ENCODE assay signal across 1 cellular context in the genomic region with DNA sequence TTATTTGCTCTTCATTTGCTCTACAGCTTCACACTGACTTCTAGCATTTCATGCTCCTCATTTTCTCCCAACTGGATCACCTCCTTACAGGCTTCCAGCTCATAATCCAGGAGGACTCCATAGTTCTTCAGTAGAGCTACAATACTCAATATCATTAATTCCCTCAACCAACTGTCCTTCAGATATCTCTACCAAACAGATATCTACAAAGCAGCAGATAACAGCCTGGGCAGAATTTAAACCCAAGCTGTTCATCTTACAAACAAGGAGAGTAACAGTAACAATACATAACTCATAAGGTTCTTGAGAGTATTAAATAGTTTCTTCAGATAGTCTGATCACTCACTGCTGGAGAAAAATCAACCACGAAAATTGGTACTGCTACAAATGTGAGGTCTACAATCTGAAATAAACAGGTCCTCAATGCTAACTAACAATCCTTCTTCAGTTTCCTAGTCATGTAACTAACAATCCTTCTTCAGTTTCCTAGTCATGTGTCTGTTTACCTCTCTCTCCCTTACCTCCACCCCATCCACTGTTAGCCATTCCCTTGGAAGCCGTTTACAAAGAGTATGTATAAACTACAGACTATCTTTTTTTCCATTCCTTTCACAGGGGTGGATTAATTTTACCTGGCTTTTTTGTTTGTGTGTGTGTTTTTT.
TF ChIP-seq lines count a peak whose summit lies in the region.

No MANE protein-coding gene starts in this region.

TF ChIP-seq in K562, 482 proteins besides CTCF, POLR2A, EP300 and RAD21:
- TF ChIP-seq FOXP1 (CRISPR knock-in tag; IDR thresholded peaks at IDR 0.05): no peak
- TF ChIP-seq EHMT2 (IDR thresholded peaks at IDR 0.05): 0 out of 2 replicates have a peak, but pooled peaks have one; percentile 6
- peak; percentile 69 for TF ChIP-seq TAL1 (IDR thresholded peaks at IDR 0.05)
- no peak for TF ChIP-seq MTA3 (IDR thresholded peaks at IDR 0.05; ENCODE audit: borderline replicate concordance)
- TF ChIP-seq, protein P1, sequence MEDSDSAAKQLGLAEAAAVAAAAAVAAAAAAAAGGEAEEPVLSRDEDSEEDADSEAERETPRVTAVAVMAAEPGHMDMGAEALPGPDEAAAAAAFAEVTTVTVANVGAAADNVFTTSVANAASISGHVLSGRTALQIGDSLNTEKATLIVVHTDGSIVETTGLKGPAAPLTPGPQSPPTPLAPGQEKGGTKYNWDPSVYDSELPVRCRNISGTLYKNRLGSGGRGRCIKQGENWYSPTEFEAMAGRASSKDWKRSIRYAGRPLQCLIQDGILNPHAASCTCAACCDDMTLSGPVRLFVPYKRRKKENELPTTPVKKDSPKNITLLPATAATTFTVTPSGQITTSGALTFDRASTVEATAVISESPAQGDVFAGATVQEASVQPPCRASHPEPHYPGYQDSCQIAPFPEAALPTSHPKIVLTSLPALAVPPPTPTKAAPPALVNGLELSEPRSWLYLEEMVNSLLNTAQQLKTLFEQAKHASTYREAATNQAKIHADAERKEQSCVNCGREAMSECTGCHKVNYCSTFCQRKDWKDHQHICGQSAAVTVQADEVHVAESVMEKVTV (CRISPR knock-in tag; IDR thresholded peaks at IDR 0.05): no peak
- TF ChIP-seq ZNF24 (IDR thresholded peaks at IDR 0.05): peak; percentile 90
- no peak for TF ChIP-seq BCL6 (CRISPR knock-in tag; IDR thresholded peaks at IDR 0.05)
- TF ChIP-seq FOXM1 (IDR thresholded peaks at IDR 0.05; ENCODE audit: low read depth): 0 out of 2 replicates have a peak, but pooled peaks have one; percentile 29
- no peak for TF ChIP-seq FOXM1 (CRISPR knock-in tag; IDR thresholded peaks at IDR 0.05; ENCODE audit: low read depth)
- TF ChIP-seq CBFA2T3 (IDR thresholded peaks at IDR 0.05): peak; percentile 74
- no peak for TF ChIP-seq ZNF133 (CRISPR knock-in tag; IDR thresholded peaks at IDR 0.05)
- TF ChIP-seq HDAC6 (IDR thresholded peaks at IDR 0.05; ENCODE audit: low read depth, low read length): no peak
- TF ChIP-seq CBFA2T2 (conservative IDR thresholded peaks at IDR 0.05): peak; percentile 46; the same call in 1 of the 2 replicates
- 0 out of 2 replicates have a peak, but pooled peaks have one; percentile 9 for TF ChIP-seq SMARCA4 (IDR thresholded peaks at IDR 0.05)
- no peak for TF ChIP-seq ZKSCAN8 (CRISPR knock-in tag; IDR thresholded peaks at IDR 0.05)
- peak; percentile 69 for TF ChIP-seq ARID1B (IDR thresholded peaks at IDR 0.05)
- TF ChIP-seq MTA2 (IDR thresholded peaks at IDR 0.05; ENCODE audit: low read depth): 0 out of 2 replicates have a peak, but pooled peaks have one; percentile 18
- TF ChIP-seq TCF3 (CRISPR knock-in tag; IDR thresholded peaks at IDR 0.05): peak; percentile 52; the same call in 1 of the 2 replicates
- TF ChIP-seq EP400 (IDR thresholded peaks at IDR 0.05): no peak
- 0 out of 2 replicates have a peak, but pooled peaks have one; percentile 15 for TF ChIP-seq NFRKB (IDR thresholded peaks at IDR 0.05; ENCODE audit: low read depth)
- no peak for TF ChIP-seq BMI1 (IDR thresholded peaks at IDR 0.05; ENCODE audit: low read length)
- TF ChIP-seq DPF2 (IDR thresholded peaks at IDR 0.05): peak; percentile 46; the same call in 1 of the 2 replicates
- 0 out of 2 replicates have a peak, but pooled peaks have one; percentile 52 for TF ChIP-seq ZNF766 (CRISPR knock-in tag; conservative IDR thresholded peaks at IDR 0.05)
- no peak for TF ChIP-seq CREM (IDR thresholded peaks at IDR 0.05; ENCODE audit: low read depth)
- peak; percentile 73 for TF ChIP-seq TEAD4 (IDR thresholded peaks at IDR 0.05; ENCODE audit: low read length)
- no peak for TF ChIP-seq TEAD4 (CRISPR knock-in tag; IDR thresholded peaks at IDR 0.05; ENCODE audit: borderline replicate concordance)
- peak; percentile 95 for TF ChIP-seq HMBOX1 (IDR thresholded peaks at IDR 0.05)
- no peak for TF ChIP-seq BRD9 (IDR thresholded peaks at IDR 0.05; ENCODE audit: low read depth, partially characterized antibody)
- 0 out of 2 replicates have a peak, but pooled peaks have one; percentile 24 for TF ChIP-seq NCOR1 (IDR thresholded peaks at IDR 0.05)
- TF ChIP-seq, protein P2, sequence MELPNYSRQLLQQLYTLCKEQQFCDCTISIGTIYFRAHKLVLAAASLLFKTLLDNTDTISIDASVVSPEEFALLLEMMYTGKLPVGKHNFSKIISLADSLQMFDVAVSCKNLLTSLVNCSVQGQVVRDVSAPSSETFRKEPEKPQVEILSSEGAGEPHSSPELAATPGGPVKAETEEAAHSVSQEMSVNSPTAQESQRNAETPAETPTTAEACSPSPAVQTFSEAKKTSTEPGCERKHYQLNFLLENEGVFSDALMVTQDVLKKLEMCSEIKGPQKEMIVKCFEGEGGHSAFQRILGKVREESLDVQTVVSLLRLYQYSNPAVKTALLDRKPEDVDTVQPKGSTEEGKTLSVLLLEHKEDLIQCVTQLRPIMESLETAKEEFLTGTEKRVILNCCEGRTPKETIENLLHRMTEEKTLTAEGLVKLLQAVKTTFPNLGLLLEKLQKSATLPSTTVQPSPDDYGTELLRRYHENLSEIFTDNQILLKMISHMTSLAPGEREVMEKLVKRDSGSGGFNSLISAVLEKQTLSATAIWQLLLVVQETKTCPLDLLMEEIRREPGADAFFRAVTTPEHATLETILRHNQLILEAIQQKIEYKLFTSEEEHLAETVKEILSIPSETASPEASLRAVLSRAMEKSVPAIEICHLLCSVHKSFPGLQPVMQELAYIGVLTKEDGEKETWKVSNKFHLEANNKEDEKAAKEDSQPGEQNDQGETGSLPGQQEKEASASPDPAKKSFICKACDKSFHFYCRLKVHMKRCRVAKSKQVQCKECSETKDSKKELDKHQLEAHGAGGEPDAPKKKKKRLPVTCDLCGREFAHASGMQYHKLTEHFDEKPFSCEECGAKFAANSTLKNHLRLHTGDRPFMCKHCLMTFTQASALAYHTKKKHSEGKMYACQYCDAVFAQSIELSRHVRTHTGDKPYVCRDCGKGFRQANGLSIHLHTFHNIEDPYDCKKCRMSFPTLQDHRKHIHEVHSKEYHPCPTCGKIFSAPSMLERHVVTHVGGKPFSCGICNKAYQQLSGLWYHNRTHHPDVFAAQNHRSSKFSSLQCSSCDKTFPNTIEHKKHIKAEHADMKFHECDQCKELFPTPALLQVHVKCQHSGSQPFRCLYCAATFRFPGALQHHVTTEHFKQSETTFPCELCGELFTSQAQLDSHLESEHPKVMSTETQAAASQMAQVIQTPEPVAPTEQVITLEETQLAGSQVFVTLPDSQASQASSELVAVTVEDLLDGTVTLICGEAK (IDR thresholded peaks at IDR 0.05): no peak
- TF ChIP-seq, protein P2 (CRISPR knock-in tag; IDR thresholded peaks at IDR 0.05): no peak
- TF ChIP-seq, protein P3, sequence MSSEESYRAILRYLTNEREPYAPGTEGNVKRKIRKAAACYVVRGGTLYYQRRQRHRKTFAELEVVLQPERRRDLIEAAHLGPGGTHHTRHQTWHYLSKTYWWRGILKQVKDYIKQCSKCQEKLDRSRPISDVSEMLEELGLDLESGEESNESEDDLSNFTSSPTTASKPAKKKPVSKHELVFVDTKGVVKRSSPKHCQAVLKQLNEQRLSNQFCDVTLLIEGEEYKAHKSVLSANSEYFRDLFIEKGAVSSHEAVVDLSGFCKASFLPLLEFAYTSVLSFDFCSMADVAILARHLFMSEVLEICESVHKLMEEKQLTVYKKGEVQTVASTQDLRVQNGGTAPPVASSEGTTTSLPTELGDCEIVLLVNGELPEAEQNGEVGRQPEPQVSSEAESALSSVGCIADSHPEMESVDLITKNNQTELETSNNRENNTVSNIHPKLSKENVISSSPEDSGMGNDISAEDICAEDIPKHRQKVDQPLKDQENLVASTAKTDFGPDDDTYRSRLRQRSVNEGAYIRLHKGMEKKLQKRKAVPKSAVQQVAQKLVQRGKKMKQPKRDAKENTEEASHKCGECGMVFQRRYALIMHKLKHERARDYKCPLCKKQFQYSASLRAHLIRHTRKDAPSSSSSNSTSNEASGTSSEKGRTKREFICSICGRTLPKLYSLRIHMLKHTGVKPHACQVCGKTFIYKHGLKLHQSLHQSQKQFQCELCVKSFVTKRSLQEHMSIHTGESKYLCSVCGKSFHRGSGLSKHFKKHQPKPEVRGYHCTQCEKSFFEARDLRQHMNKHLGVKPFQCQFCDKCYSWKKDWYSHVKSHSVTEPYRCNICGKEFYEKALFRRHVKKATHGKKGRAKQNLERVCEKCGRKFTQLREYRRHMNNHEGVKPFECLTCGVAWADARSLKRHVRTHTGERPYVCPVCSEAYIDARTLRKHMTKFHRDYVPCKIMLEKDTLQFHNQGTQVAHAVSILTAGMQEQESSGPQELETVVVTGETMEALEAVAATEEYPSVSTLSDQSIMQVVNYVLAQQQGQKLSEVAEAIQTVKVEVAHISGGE (CRISPR knock-in tag; IDR thresholded peaks at IDR 0.05): peak in 1 of 3 experiments; percentile 59; a peak in 1 of 6 replicates
